13 cellular contexts compared by ENCODE assay signal in genomic region chr14:73424453-73424852, GRCh38. TPM values are rescaled to one million over a fixed set of nuclear protein-coding genes. Genes with fewer than 3 reads are reported as not detected.
A peak's percentile ranks its signal among the peaks of the same experiment; 100 is the strongest.
DNase-seq lines count a peak whose midpoint lies in the region; TF ChIP-seq lines count a peak whose summit lies in the region.
"Had no signal": no experiment of that assay in that cellular context is flagged by ENCODE, and none has a peak within 500 bp of the region (broad histone marks: within the 10 kb centered on the region; RNA-seq: fewer than 3 reads in every experiment).

No MANE protein-coding gene starts in this region.

- H3K9me3 ChIP-seq in spleen, result no peaks in the 10 kb centered on the region

- TF ChIP-seq CTCF in spleen (IDR thresholded peaks at IDR 0.05 in 8 of 11, conservative IDR thresholded peaks at IDR 0.05 in 3 of 11), result no peak

- TF ChIP-seq POLR2A in spleen (IDR thresholded peaks at IDR 0.05), result no peak

- peak overlapping the region in 7 of 8 donors; percentile 43 to 75 (median 61) for H3K27ac ChIP-seq in spleen
- H3K27ac ChIP-seq: RWPE1 had no signal

- H3K36me3 ChIP-seq in spleen, result peaks cover 0 to 44% (median 5%) of the 10 kb centered on the region in 6 donors

- peak overlapping the region in 1 of 8 donors; percentile 4 for H3K4me3 ChIP-seq in spleen

- peak; percentile 6 for DNase-seq in HT-29 (ENCODE audit: low spot score)
- DNase-seq in SKM-1 treated with dmso at 0.1 percent for 144 hours (lab: John Stamatoyannopoulos, UW; ENCODE audit: unreplicated experiment), result peak; percentile 52
- peak; percentile 44 for DNase-seq in germinal center (ENCODE audit: low spot score)
- no peak for DNase-seq in spleen
- no peak for DNase-seq in stimulated activated CD4-positive, alpha-beta T cell treated with anti-CD3 and anti-CD28 coated beads, Interleukin-2, amount 100 ng/mL, for 24 hours
- DNase-seq in posterior vena cava (ENCODE audit: low spot score), result no peak
- DNase-seq in NCI-H2227 (lab: John Stamatoyannopoulos, UW; ENCODE audit: unreplicated experiment), result no peak
- DNase-seq: cerebellar nuclear complex, DMS 273 treated with DMSO at 0.1 percent for 48 hours, foreskin melanocyte, NCI-H2029, retina had no signal

- H3K27me3 ChIP-seq in spleen (replicated peaks in 1 of 7), result no peaks in the 10 kb centered on the region

- intact Hi-C loops in spleen (cut with DNase I; ENCODE audit: low total_unique reads) (no loop called here), posterior vena cava (cut with DNase I) (no loop called here)

- peaks cover 20 to 85% (median 57%) of the 10 kb centered on the region in 6 donors for H3K4me1 ChIP-seq in spleen

- WGBS in spleen, 5 donors, result 22 to 31% (median 27%) methylated on average over 3 of the region's 3 CpGs

RNA-seq across cellular contexts. Expression of gene NUMB, which starts 33.9 kb away (rescaled TPM):
- total RNA-seq in HT-29 (2014; rRNA removed; shearing (Covaris generic)), result 19.6 and 19.9 TPM in 2 replicates
- total RNA-seq in spleen (100 to 1,000 TPM in 4 of 7 donors, 10 to 100 TPM in 3; 78.0 to 165 (median 103) TPM), posterior vena cava (10 to 100 TPM; 68.7 to 76.5 TPM)
- 10 to 100 TPM; 19.8 to 30.7 (median 27.5) TPM for polyA plus RNA-seq in spleen

Comparison
In these comparisons a context has a peak if more than half of its experiments do, and no peak if none do; other contexts are left out.
1. DNase-seq: peak in HT-29 (single experiment), SKM-1 treated with dmso at 0.1 percent for 144 hours (single experiment) and germinal center (single experiment); none in spleen (single experiment), stimulated activated CD4-positive, alpha-beta T cell treated with anti-CD3 and anti-CD28 coated beads, Interleukin-2, amount 100 ng/mL, for 24 hours (0 of 2), posterior vena cava (single experiment) and NCI-H2227 (single experiment).